Comparison of ENCODE assay signal across 8 cellular contexts in the genomic region with DNA sequence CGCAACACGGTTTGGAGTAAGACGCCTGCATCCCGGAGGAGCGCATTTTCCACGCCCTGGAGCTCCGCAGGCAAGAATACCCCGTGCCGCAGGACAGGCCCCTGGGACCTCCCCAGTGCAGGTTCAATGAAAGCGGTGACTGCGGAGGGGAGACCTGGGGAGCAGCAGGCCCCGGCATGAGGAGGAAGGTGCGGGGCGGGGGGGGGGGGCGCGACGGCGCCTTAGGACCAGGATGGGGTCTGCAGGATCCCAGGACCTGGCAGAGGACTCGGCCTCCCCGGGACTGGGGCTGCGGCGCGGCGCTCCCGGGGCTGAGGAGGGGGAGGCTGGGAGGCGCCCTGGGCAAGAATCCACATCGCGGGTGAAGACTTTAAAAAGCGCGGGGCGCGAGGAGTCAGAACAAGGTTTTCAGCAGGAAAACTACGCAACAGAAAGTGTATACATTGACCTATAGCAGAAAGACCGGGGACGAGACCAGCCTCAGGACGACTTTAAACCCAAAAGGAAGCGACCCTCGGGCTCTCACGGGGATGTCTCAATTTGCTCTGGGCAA. TPM values are rescaled to one million over a fixed set of nuclear protein-coding genes. Genes with fewer than 3 reads are reported as not detected.
DNase-seq lines count a peak whose midpoint lies in the region; ATAC-seq and TF ChIP-seq lines count a peak whose summit lies in the region.

No MANE protein-coding gene starts in this region.

- H3K14ac ChIP-seq in neuronal stem cell (ENCODE audit: low read length): no peak overlapping the region

- peaks cover 6 to 66% (median 43%) of the 10 kb centered on the region in 7 donors for H3K9me3 Mint-ChIP-seq in CD14-positive monocyte

- H2AK5ac ChIP-seq in neuronal stem cell (ENCODE audit: low read depth, low read length): no peak overlapping the region

- no peaks in the 10 kb centered on the region for H3K27me3 ChIP-seq in neuronal stem cell (ENCODE audit: control insufficient read depth in 3 of 3, insufficient read depth in 3 of 3, low read depth in 1 of 3, low read length in 3 of 3)

- no peaks in the 10 kb centered on the region for H3K79me1 ChIP-seq in neuronal stem cell (ENCODE audit: low read depth, low read length)

- H2BK12ac ChIP-seq in neuronal stem cell (ENCODE audit: low read length): no peak overlapping the region

- H3K4me1 ChIP-seq in neuronal stem cell (ENCODE audit: control insufficient read depth in 2 of 2, insufficient read depth in 1 of 2, low read depth in 1 of 2, low read length in 2 of 2): peaks cover 0 to 1% of the 10 kb centered on the region in 2 donors

- peaks cover 0 to 3% (median 0%) of the 10 kb centered on the region in 3 donors for H3K27me3 Mint-ChIP-seq in CD14-positive monocyte (ENCODE audit: low read depth in 3 of 3)

- TF ChIP-seq CTCF in CD14-positive monocyte (IDR thresholded peaks at IDR 0.05): no peak
- no peak for TF ChIP-seq CTCF in VCaP (conservative IDR thresholded peaks at IDR 0.05)
- no peak for TF ChIP-seq CTCF in fibroblast of villous mesenchyme (IDR thresholded peaks at IDR 0.05; ENCODE audit: insufficient read depth, low read depth, low read length)

- intact Hi-C loops in CD14-positive monocyte (cut with micrococcal nuclease): loop anchor here (5.0 to 10.0 kb wide), 4 partner anchors 202 to 470 kb away; a partner anchor contains a TSS

- DNase-seq in CD14-positive monocyte (ENCODE audit: low spot score): no peak
- no peak for DNase-seq in fibroblast of villous mesenchyme (ENCODE audit: low read depth)
- DNase-seq in neuronal stem cell (ENCODE audit: low spot score): peak; percentile 37
- DNase-seq in amniotic stem cell (lab: John Stamatoyannopoulos, UW): no peak

- peak overlapping the region; percentile 90 for H3K9ac ChIP-seq in neuronal stem cell (ENCODE audit: low read depth, low read length, poor library complexity)

- H3K18ac ChIP-seq in neuronal stem cell (ENCODE audit: low read length): peak overlapping the region; percentile 80

- peaks cover 1 to 7% of the 10 kb centered on the region in 2 donors for H3K9me3 ChIP-seq in neuronal stem cell (replicated peaks in 1 of 2; ENCODE audit: control insufficient read depth in 2 of 2, insufficient read depth in 1 of 2, low read depth in 1 of 2, low read length in 2 of 2)

- H3K36me3 ChIP-seq in neuronal stem cell (replicated peaks in 1 of 2; ENCODE audit: control insufficient read depth in 2 of 2, insufficient read depth in 2 of 2, low read length in 2 of 2): peaks cover 0 to 15% of the 10 kb centered on the region in 2 donors

- no peak overlapping the region for H2BK15ac ChIP-seq in neuronal stem cell (ENCODE audit: low read length)

- H3K4me3 Mint-ChIP-seq in CD14-positive monocyte: peak overlapping the region; percentile 85 to 94

- H3K27ac ChIP-seq in VCaP (peak overlapping the region; percentile 94), neuronal stem cell (replicated peaks; ENCODE audit: low read length) (no peak overlapping the region)

- H2BK5ac ChIP-seq in neuronal stem cell (ENCODE audit: low read length): no peak overlapping the region

- peak; percentile 37 for ATAC-seq in GM18909 (IDR thresholded peaks at IDR 0.05; ENCODE audit: poor library complexity, unreplicated experiment)
- peak; percentile 28 for ATAC-seq in HG03135 (IDR thresholded peaks at IDR 0.05; ENCODE audit: unreplicated experiment)
- no peak for ATAC-seq in HG02970 (IDR thresholded peaks at IDR 0.05; ENCODE audit: low FRiP score, unreplicated experiment)

- H3K23ac ChIP-seq in neuronal stem cell (ENCODE audit: low read depth, low read length, poor library complexity): no peak overlapping the region

- H3K4me3 ChIP-seq in fibroblast of villous mesenchyme (ENCODE audit: low read depth, low read length) (peak overlapping the region; percentile 96), neuronal stem cell (ENCODE audit: low read length in 2 of 2) (peak overlapping the region; percentile 82 to 89)

- H4K8ac ChIP-seq in neuronal stem cell (ENCODE audit: low read depth, low read length): no peak overlapping the region

- no peak overlapping the region for H4K91ac ChIP-seq in neuronal stem cell (ENCODE audit: low read depth, low read length, poor library complexity)

- H3K36me3 Mint-ChIP-seq in CD14-positive monocyte: peaks cover 7 to 24% of the 10 kb centered on the region in 2 donors

- H3K4me1 Mint-ChIP-seq in CD14-positive monocyte: peaks cover 21% of the 10 kb centered on the region

- H3K4ac ChIP-seq in neuronal stem cell (ENCODE audit: low read length): no peak overlapping the region

- no peak overlapping the region for H2BK120ac ChIP-seq in neuronal stem cell (ENCODE audit: low read depth, low read length)

- WGBS in neuronal stem cell (ENCODE audit: extremely low coverage in 2 of 2, insufficient read length in 2 of 2, insufficient replicate concordance in 1 of 2), 2 donors: no CpG with 5 or more reads among the region's 39 CpGs

- peak overlapping the region; percentile 87 for H3K4me2 ChIP-seq in neuronal stem cell (ENCODE audit: insufficient read depth, low read length, poor library complexity, severe bottlenecking)

- peak overlapping the region; percentile 88 to 97 (median 94) for H3K27ac Mint-ChIP-seq in CD14-positive monocyte

- H2AFZ ChIP-seq in neuronal stem cell (ENCODE audit: low read length): peak overlapping the region; percentile 94

RNA-seq across cellular contexts. Expression of a gene that starts 0.4 kb away (rescaled TPM):
- 10 to 100 TPM; 12.0 to 20.2 TPM for polyA plus RNA-seq in CD14-positive monocyte
- total RNA-seq in fibroblast of villous mesenchyme: 10.0 and 13.4 TPM in 2 replicates
- polyA plus RNA-seq in neuronal stem cell (2013, experiment 1 of 2): 8.8 TPM
- 7.4 TPM for polyA plus RNA-seq in neuronal stem cell (2013, experiment 2 of 2)

RNA-seq across cellular contexts. Expression of a gene that starts 52.2 kb away (rescaled TPM):
- 1 to 10 TPM; 1.9 to 2.5 TPM for polyA plus RNA-seq in CD14-positive monocyte
- 2.3 and 5.6 TPM in 2 replicates for total RNA-seq in fibroblast of villous mesenchyme
- polyA plus RNA-seq in neuronal stem cell (2013, experiment 1 of 2): 1.4 TPM
- 1.5 TPM for polyA plus RNA-seq in neuronal stem cell (2013, experiment 2 of 2)
